ENCODE assay signal across 15 cellular contexts in the genomic region with DNA sequence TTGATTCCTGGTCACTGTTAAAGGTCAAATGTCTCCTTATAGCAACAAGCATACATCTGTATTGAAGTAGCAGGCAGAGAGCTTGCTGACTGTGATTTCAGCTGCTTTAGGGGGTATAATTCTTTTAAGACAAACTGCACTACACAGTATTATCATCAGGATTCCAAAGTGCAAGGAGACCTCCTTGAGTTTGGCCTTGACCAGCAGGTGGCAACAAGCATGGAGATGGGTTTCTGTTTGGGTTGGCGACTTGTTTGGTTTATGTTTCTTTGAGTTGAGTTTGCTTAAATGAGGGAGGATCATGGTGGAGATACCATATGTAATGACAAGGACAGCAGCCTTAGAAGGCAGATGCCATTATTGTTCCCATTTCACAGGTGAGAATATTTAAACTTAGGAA.
DNase-seq lines count a peak whose midpoint lies in the region; ATAC-seq and TF ChIP-seq lines count a peak whose summit lies in the region.
"Had no signal": no experiment of that assay in that cellular context is flagged by ENCODE, and none has a peak within 500 bp of the region (broad histone marks: within the 10 kb centered on the region; RNA-seq: fewer than 3 reads in every experiment).

No MANE protein-coding gene starts in this region.

- no peaks in the 10 kb centered on the region for H3K27me3 Mint-ChIP-seq in activated CD8-positive, alpha-beta T cell treated with anti-CD3 and anti-CD28 coated beads, Interleukin-2, amount 10 ng/mL, durations not matched to agents 7 days and 5 days (ENCODE audit: low read depth)
- no peaks in the 10 kb centered on the region for H3K27me3 Mint-ChIP-seq in activated CD8-positive, alpha-beta T cell treated with anti-CD3 and anti-CD28 coated beads for 36 hours
- no peaks in the 10 kb centered on the region for H3K27me3 Mint-ChIP-seq in effector memory CD8-positive, alpha-beta T cell
- H3K27me3 Mint-ChIP-seq: activated CD4-positive, alpha-beta T cell treated with anti-CD3 and anti-CD28 coated beads, Interleukin-2, amount 10 ng/mL, durations not matched to agents 7 days and 5 days; central memory CD8-positive, alpha-beta T cell had no signal

- H3K27ac ChIP-seq in Karpas-422 (ENCODE audit: low read length) (no peak overlapping the region), brain microvascular endothelial cell (no peak overlapping the region)
- H3K27ac ChIP-seq: esophagus muscularis mucosa, skin epidermis had no signal

- H3K9me3 ChIP-seq in Karpas-422 (ENCODE audit: low read length) = no peaks in the 10 kb centered on the region
- H3K9me3 ChIP-seq: esophagus muscularis mucosa had no signal

- H3K36me3 ChIP-seq in Karpas-422 (ENCODE audit: insufficient read depth, low read length) = no peaks in the 10 kb centered on the region
- H3K36me3 ChIP-seq in brain microvascular endothelial cell (replicated peaks) = no peaks in the 10 kb centered on the region
- H3K36me3 ChIP-seq: esophagus muscularis mucosa had no signal

- no peak for ATAC-seq in activated CD8-positive, alpha-beta T cell treated with anti-CD3 and anti-CD28 coated beads, Interleukin-2, amount 10 ng/mL, durations not matched to agents 7 days and 5 days
- ATAC-seq in activated CD8-positive, alpha-beta T cell treated with anti-CD3 and anti-CD28 coated beads for 36 hours = no peak
- ATAC-seq in effector memory CD8-positive, alpha-beta T cell (replicated peaks) = no peak

- no peak overlapping the region for H3K27ac Mint-ChIP-seq in activated CD8-positive, alpha-beta T cell treated with anti-CD3 and anti-CD28 coated beads, Interleukin-2, amount 10 ng/mL, durations not matched to agents 7 days and 5 days
- no peak overlapping the region for H3K27ac Mint-ChIP-seq in activated CD8-positive, alpha-beta T cell treated with anti-CD3 and anti-CD28 coated beads for 36 hours
- H3K27ac Mint-ChIP-seq in effector memory CD8-positive, alpha-beta T cell = no peak overlapping the region
- H3K27ac Mint-ChIP-seq: activated CD4-positive, alpha-beta T cell treated with anti-CD3 and anti-CD28 coated beads, Interleukin-2, amount 10 ng/mL, durations not matched to agents 7 days and 5 days; T-helper 1 cell treated with Interleukin-12 subunit alpha and Interleukin-12 subunit beta and Interleukin-4 antibody, amounts not matched to agents 30 μg/mL and 1 μg/mL, for 36 hours had no signal

- peak; percentile 20 for DNase-seq in activated CD8-positive, alpha-beta T cell treated with anti-CD3 and anti-CD28 coated beads, Interleukin-2, amount 10 ng/mL, durations not matched to agents 7 days and 5 days
- DNase-seq in activated CD8-positive, alpha-beta T cell treated with anti-CD3 and anti-CD28 coated beads for 36 hours = no peak
- DNase-seq in Karpas-422 = peak; percentile 66
- no peak for DNase-seq in brain microvascular endothelial cell
- no peak for DNase-seq in retinal pigment epithelial cell (ENCODE audit: low read depth)
- DNase-seq in effector memory CD8-positive, alpha-beta T cell = no peak
- no peak for DNase-seq in amygdala (lab: John Stamatoyannopoulos, UW)
- DNase-seq in NCI-H526 (lab: John Stamatoyannopoulos, UW) = no peak
- DNase-seq: activated CD4-positive, alpha-beta T cell treated with anti-CD3 and anti-CD28 coated beads, Interleukin-2, amount 10 ng/mL, durations not matched to agents 7 days and 5 days; activated effector memory CD4-positive, alpha-beta T cell treated with anti-CD3 and anti-CD28 coated beads, Interleukin-2, amount 50 U/mL, for 16 hours; NCI-H1694 had no signal

- CTCF ChIA-PET in activated CD8-positive, alpha-beta T cell treated with anti-CD3 and anti-CD28 coated beads, Interleukin-2, amount 10 ng/mL, durations not matched to agents 7 days and 5 days (lab: Charles Lee) = interaction anchor here (1.5 kb wide), 1 partner anchor 10 kb away, joined by 3 read pairs; no protein-coding TSS in a partner anchor
- CTCF ChIA-PET in activated CD8-positive, alpha-beta T cell treated with anti-CD3 and anti-CD28 coated beads for 36 hours (lab: Charles Lee) = interaction anchor here (2.3 kb wide), 1 partner anchor 10 kb away, joined by 5 read pairs; no protein-coding TSS in a partner anchor

- no peaks in the 10 kb centered on the region for H4K20me1 ChIP-seq in Karpas-422 (ENCODE audit: insufficient read depth, low read depth, low read length)

- no peak overlapping the region for H2AFZ ChIP-seq in Karpas-422 (ENCODE audit: low read length)

- H3K9ac ChIP-seq in Karpas-422 (ENCODE audit: low read length) = no peak overlapping the region

- peaks cover 15% of the 10 kb centered on the region for H3K4me1 ChIP-seq in Karpas-422 (ENCODE audit: low read length)

- H3K4me1 Mint-ChIP-seq in activated CD8-positive, alpha-beta T cell treated with anti-CD3 and anti-CD28 coated beads, Interleukin-2, amount 10 ng/mL, durations not matched to agents 7 days and 5 days (ENCODE audit: low read depth) = peaks cover 21% of the 10 kb centered on the region
- H3K4me1 Mint-ChIP-seq in activated CD8-positive, alpha-beta T cell treated with anti-CD3 and anti-CD28 coated beads for 36 hours (ENCODE audit: low read depth) = peaks cover 9% of the 10 kb centered on the region
- H3K4me1 Mint-ChIP-seq in effector memory CD8-positive, alpha-beta T cell (ENCODE audit: low read depth in 2 of 2) = peaks cover 0 to 6% of the 10 kb centered on the region in 2 donors

- in situ Hi-C loops in brain microvascular endothelial cell (cut with HindIII; ENCODE audit: low pct_ligation_motif_present, low sequenced_read_pairs) = no loop called here

- H3K79me2 ChIP-seq in Karpas-422 (ENCODE audit: low read length) = no peaks in the 10 kb centered on the region

- H3K4me3 ChIP-seq in Karpas-422 (ENCODE audit: low read length) = no peak overlapping the region
- no peak overlapping the region for H3K4me3 ChIP-seq in brain microvascular endothelial cell (ENCODE audit: low read depth, low read length)
- no peak overlapping the region for H3K4me3 ChIP-seq in retinal pigment epithelial cell (ENCODE audit: low read length)
- H3K4me3 ChIP-seq: esophagus muscularis mucosa, skin epidermis had no signal

- H3K27me3 ChIP-seq in Karpas-422 (ENCODE audit: low read length) (no peaks in the 10 kb centered on the region), brain microvascular endothelial cell (replicated peaks) (no peaks in the 10 kb centered on the region)
- H3K27me3 ChIP-seq: esophagus muscularis mucosa had no signal

- no peaks in the 10 kb centered on the region for H3K9me3 Mint-ChIP-seq in activated CD8-positive, alpha-beta T cell treated with anti-CD3 and anti-CD28 coated beads, Interleukin-2, amount 10 ng/mL, durations not matched to agents 7 days and 5 days (ENCODE audit: insufficient read depth)
- H3K9me3 Mint-ChIP-seq in activated CD8-positive, alpha-beta T cell treated with anti-CD3 and anti-CD28 coated beads for 36 hours = no peaks in the 10 kb centered on the region
- no peaks in the 10 kb centered on the region for H3K9me3 Mint-ChIP-seq in effector memory CD8-positive, alpha-beta T cell
- H3K9me3 Mint-ChIP-seq: activated CD4-positive, alpha-beta T cell treated with anti-CD3 and anti-CD28 coated beads, Interleukin-2, amount 10 ng/mL, durations not matched to agents 7 days and 5 days; central memory CD8-positive, alpha-beta T cell; T-helper 1 cell treated with Interleukin-12 subunit alpha and Interleukin-12 subunit beta and Interleukin-4 antibody, amounts not matched to agents 30 μg/mL and 1 μg/mL, for 36 hours had no signal

- intact Hi-C loops in activated CD8-positive, alpha-beta T cell treated with anti-CD3 and anti-CD28 coated beads for 36 hours (cut with micrococcal nuclease) = no loop called here

- no peak for TF ChIP-seq CTCF in activated CD8-positive, alpha-beta T cell treated with anti-CD3 and anti-CD28 coated beads for 36 hours (IDR thresholded peaks at IDR 0.05)
- peak; percentile 51 for TF ChIP-seq CTCF in brain microvascular endothelial cell (IDR thresholded peaks at IDR 0.05; ENCODE audit: low read depth, low read length, missing control alignments)
- peak; percentile 27 for TF ChIP-seq CTCF in retinal pigment epithelial cell (conservative IDR thresholded peaks at IDR 0.05; ENCODE audit: low read depth, low read length)

- H3K9me2 ChIP-seq in Karpas-422 (replicated peaks; ENCODE audit: insufficient read depth, low read length) = no peaks in the 10 kb centered on the region

- H3K36me3 Mint-ChIP-seq in activated CD8-positive, alpha-beta T cell treated with anti-CD3 and anti-CD28 coated beads, Interleukin-2, amount 10 ng/mL, durations not matched to agents 7 days and 5 days (ENCODE audit: low read depth) = no peaks in the 10 kb centered on the region
- H3K36me3 Mint-ChIP-seq in activated CD8-positive, alpha-beta T cell treated with anti-CD3 and anti-CD28 coated beads for 36 hours (ENCODE audit: low read depth) = no peaks in the 10 kb centered on the region
- peaks cover 2% of the 10 kb centered on the region for H3K36me3 Mint-ChIP-seq in effector memory CD8-positive, alpha-beta T cell (ENCODE audit: insufficient read depth)

- POLR2A ChIA-PET in activated CD8-positive, alpha-beta T cell treated with anti-CD3 and anti-CD28 coated beads, Interleukin-2, amount 10 ng/mL, durations not matched to agents 7 days and 5 days (lab: Charles Lee) = no interaction called here
- POLR2A ChIA-PET in activated CD8-positive, alpha-beta T cell treated with anti-CD3 and anti-CD28 coated beads for 36 hours (lab: Charles Lee) = no interaction called here

- no peak overlapping the region for H3K4me2 ChIP-seq in Karpas-422 (ENCODE audit: low read depth, low read length, poor library complexity, severe bottlenecking)

- no peak overlapping the region for H3K4me3 Mint-ChIP-seq in activated CD8-positive, alpha-beta T cell treated with anti-CD3 and anti-CD28 coated beads, Interleukin-2, amount 10 ng/mL, durations not matched to agents 7 days and 5 days
- no peak overlapping the region for H3K4me3 Mint-ChIP-seq in activated CD8-positive, alpha-beta T cell treated with anti-CD3 and anti-CD28 coated beads for 36 hours
- H3K4me3 Mint-ChIP-seq in effector memory CD8-positive, alpha-beta T cell = no peak overlapping the region
- H3K4me3 Mint-ChIP-seq: activated CD4-positive, alpha-beta T cell treated with anti-CD3 and anti-CD28 coated beads, Interleukin-2, amount 10 ng/mL, durations not matched to agents 7 days and 5 days; central memory CD8-positive, alpha-beta T cell; T-helper 1 cell treated with Interleukin-12 subunit alpha and Interleukin-12 subunit beta and Interleukin-4 antibody, amounts not matched to agents 30 μg/mL and 1 μg/mL, for 36 hours had no signal

Comparison
In these comparisons a context has a peak if more than half of its experiments do, and no peak if none do; other contexts are left out.
1. DNase-seq: peak in activated CD8-positive, alpha-beta T cell treated with anti-CD3 and anti-CD28 coated beads, Interleukin-2, amount 10 ng/mL, durations not matched to agents 7 days and 5 days (single experiment) and Karpas-422 (single experiment); none in activated CD8-positive, alpha-beta T cell treated with anti-CD3 and anti-CD28 coated beads for 36 hours (single experiment), brain microvascular endothelial cell (single experiment), retinal pigment epithelial cell (single experiment), effector memory CD8-positive, alpha-beta T cell (0 of 3), amygdala (0 of 56) and NCI-H526 (0 of 2).